Comparison of ENCODE assay signal across 1 cellular context in the genomic region with DNA sequence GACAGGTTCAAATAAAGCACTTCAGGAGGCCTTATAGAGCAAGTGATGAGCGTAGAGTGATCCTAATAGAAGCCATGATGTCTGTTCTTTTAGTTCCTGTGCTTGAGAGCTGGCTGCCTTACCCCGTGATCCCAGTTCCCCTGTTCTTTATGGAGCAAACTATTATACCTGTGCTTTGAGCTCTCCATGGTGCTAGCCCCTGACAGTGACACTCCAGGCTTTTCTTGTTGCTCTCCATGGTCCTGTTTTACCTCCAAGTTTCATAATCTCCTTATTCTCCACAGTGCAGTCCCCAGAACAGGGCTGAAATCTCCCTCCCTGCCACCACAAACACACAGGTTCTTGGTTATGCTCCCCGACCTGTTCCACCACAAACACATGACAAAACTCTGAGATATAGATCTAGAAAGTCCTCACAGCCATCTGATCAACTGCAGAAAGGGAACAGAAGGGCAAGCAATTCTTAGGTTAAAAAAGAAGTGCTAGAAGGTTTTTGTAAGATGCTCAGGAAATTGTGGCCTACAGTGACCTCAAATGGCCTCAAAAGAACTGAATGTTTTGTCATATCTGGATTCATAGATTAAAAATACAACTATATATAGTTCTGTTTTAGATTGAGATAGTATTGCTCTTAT.
A peak's percentile ranks its signal among the peaks of the same experiment; 100 is the strongest.
TF ChIP-seq lines count a peak whose summit lies in the region.

No MANE protein-coding gene starts in this region.

TF ChIP-seq in HepG2, 621 proteins besides CTCF, POLR2A, EP300 and RAD21 (continued from another document and continues in another):
- TF ChIP-seq, protein P1, sequence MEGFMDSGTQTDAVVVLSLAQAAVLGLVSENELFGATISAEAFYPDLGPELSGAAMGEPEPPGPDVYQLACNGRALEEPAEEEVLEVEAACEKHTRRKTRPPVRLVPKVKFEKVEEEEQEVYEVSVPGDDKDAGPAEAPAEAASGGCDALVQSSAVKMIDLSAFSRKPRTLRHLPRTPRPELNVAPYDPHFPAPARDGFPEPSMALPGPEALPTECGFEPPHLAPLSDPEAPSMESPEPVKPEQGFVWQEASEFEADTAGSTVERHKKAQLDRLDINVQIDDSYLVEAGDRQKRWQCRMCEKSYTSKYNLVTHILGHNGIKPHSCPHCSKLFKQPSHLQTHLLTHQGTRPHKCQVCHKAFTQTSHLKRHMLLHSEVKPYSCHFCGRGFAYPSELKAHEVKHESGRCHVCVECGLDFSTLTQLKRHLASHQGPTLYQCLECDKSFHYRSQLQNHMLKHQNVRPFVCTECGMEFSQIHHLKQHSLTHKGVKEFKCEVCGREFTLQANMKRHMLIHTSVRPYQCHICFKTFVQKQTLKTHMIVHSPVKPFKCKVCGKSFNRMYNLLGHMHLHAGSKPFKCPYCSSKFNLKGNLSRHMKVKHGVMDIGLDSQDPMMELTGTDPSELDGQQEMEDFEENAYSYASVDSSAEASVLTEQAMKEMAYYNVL (CRISPR knock-in tag; IDR thresholded peaks at IDR 0.05; ENCODE audit: borderline replicate concordance) = peak; percentile 55; the same call in 1 of the 2 replicates
- no peak for TF ChIP-seq NR2C2 (CRISPR knock-in tag; IDR thresholded peaks at IDR 0.05; ENCODE audit: borderline replicate concordance)
- TF ChIP-seq ZNF879 (CRISPR knock-in tag; IDR thresholded peaks at IDR 0.05) = peak; percentile 93; the same call in 1 of the 2 replicates
- no peak for TF ChIP-seq HDAC1 (CRISPR knock-in tag; IDR thresholded peaks at IDR 0.05)
- TF ChIP-seq SSRP1 (CRISPR knock-in tag; IDR thresholded peaks at IDR 0.05) = no peak
- peak; percentile 56; the same call in 1 of the 2 replicates for TF ChIP-seq ZNF225 (CRISPR knock-in tag; IDR thresholded peaks at IDR 0.05)
- TF ChIP-seq ZFP82 (CRISPR knock-in tag; IDR thresholded peaks at IDR 0.05; ENCODE audit: borderline replicate concordance) = peak; percentile 74; the same call in 1 of the 2 replicates
- TF ChIP-seq NR3C1 (CRISPR knock-in tag; IDR thresholded peaks at IDR 0.05) = no peak
- TF ChIP-seq PHF21A (CRISPR knock-in tag; IDR thresholded peaks at IDR 0.05) = no peak
- TF ChIP-seq ZNF720 (CRISPR knock-in tag; IDR thresholded peaks at IDR 0.05) = peak; percentile 96
- no peak for TF ChIP-seq POLR2AphosphoS2 (IDR thresholded peaks at IDR 0.05; ENCODE audit: low read depth, low read length)
- TF ChIP-seq ZFX (CRISPR knock-in tag; IDR thresholded peaks at IDR 0.05; ENCODE audit: low read depth) = no peak
- 0 out of 2 replicates have a peak, but pooled peaks have one; percentile 65 for TF ChIP-seq ZNF235 (CRISPR knock-in tag; IDR thresholded peaks at IDR 0.05; ENCODE audit: borderline replicate concordance)
- peak; percentile 54 for TF ChIP-seq ZFY (CRISPR knock-in tag; IDR thresholded peaks at IDR 0.05)
- TF ChIP-seq ZBTB21 (CRISPR knock-in tag; IDR thresholded peaks at IDR 0.05) = peak; percentile 87; the same call in 1 of the 2 replicates
- TF ChIP-seq MLLT10 (CRISPR knock-in tag; IDR thresholded peaks at IDR 0.05) = no peak
- no peak for TF ChIP-seq NFIB (CRISPR knock-in tag; IDR thresholded peaks at IDR 0.05; ENCODE audit: borderline replicate concordance)
- peak; percentile 98 for TF ChIP-seq ZNF607 (CRISPR knock-in tag; IDR thresholded peaks at IDR 0.05; ENCODE audit: borderline replicate concordance)
- TF ChIP-seq, protein P2, sequence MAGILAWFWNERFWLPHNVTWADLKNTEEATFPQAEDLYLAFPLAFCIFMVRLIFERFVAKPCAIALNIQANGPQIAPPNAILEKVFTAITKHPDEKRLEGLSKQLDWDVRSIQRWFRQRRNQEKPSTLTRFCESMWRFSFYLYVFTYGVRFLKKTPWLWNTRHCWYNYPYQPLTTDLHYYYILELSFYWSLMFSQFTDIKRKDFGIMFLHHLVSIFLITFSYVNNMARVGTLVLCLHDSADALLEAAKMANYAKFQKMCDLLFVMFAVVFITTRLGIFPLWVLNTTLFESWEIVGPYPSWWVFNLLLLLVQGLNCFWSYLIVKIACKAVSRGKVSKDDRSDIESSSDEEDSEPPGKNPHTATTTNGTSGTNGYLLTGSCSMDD (CRISPR knock-in tag; IDR thresholded peaks at IDR 0.05) = peak; percentile 90; the same call in 1 of the 2 replicates
- TF ChIP-seq, protein P3, sequence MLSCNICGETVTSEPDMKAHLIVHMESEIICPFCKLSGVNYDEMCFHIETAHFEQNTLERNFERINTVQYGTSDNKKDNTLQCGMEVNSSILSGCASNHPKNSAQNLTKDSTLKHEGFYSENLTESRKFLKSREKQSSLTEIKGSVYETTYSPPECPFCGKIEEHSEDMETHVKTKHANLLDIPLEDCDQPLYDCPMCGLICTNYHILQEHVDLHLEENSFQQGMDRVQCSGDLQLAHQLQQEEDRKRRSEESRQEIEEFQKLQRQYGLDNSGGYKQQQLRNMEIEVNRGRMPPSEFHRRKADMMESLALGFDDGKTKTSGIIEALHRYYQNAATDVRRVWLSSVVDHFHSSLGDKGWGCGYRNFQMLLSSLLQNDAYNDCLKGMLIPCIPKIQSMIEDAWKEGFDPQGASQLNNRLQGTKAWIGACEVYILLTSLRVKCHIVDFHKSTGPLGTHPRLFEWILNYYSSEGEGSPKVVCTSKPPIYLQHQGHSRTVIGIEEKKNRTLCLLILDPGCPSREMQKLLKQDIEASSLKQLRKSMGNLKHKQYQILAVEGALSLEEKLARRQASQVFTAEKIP (CRISPR knock-in tag; IDR thresholded peaks at IDR 0.05; ENCODE audit: borderline replicate concordance) = no peak
- TF ChIP-seq RCOR2 (CRISPR knock-in tag; IDR thresholded peaks at IDR 0.05) = 0 out of 2 replicates have a peak, but pooled peaks have one; percentile 52
- TF ChIP-seq ZNF251 (CRISPR knock-in tag; IDR thresholded peaks at IDR 0.05) = 0 out of 2 replicates have a peak, but pooled peaks have one; percentile 76
- TF ChIP-seq MYC (CRISPR knock-in tag; IDR thresholded peaks at IDR 0.05; ENCODE audit: borderline replicate concordance) = peak; percentile 26; the same call in 1 of the 2 replicates
- TF ChIP-seq XBP1 (CRISPR knock-in tag; IDR thresholded peaks at IDR 0.05) = peak; percentile 97
- peak; percentile 96 for TF ChIP-seq ZNF766 (CRISPR knock-in tag; IDR thresholded peaks at IDR 0.05; ENCODE audit: borderline replicate concordance)
- TF ChIP-seq, protein P4, sequence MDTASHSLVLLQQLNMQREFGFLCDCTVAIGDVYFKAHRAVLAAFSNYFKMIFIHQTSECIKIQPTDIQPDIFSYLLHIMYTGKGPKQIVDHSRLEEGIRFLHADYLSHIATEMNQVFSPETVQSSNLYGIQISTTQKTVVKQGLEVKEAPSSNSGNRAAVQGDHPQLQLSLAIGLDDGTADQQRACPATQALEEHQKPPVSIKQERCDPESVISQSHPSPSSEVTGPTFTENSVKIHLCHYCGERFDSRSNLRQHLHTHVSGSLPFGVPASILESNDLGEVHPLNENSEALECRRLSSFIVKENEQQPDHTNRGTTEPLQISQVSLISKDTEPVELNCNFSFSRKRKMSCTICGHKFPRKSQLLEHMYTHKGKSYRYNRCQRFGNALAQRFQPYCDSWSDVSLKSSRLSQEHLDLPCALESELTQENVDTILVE (CRISPR knock-in tag; IDR thresholded peaks at IDR 0.05) = peak; percentile 99
- peak; percentile 88; the same call in 1 of the 2 replicates for TF ChIP-seq ZNF17 (CRISPR knock-in tag; IDR thresholded peaks at IDR 0.05)
- TF ChIP-seq, protein P5, sequence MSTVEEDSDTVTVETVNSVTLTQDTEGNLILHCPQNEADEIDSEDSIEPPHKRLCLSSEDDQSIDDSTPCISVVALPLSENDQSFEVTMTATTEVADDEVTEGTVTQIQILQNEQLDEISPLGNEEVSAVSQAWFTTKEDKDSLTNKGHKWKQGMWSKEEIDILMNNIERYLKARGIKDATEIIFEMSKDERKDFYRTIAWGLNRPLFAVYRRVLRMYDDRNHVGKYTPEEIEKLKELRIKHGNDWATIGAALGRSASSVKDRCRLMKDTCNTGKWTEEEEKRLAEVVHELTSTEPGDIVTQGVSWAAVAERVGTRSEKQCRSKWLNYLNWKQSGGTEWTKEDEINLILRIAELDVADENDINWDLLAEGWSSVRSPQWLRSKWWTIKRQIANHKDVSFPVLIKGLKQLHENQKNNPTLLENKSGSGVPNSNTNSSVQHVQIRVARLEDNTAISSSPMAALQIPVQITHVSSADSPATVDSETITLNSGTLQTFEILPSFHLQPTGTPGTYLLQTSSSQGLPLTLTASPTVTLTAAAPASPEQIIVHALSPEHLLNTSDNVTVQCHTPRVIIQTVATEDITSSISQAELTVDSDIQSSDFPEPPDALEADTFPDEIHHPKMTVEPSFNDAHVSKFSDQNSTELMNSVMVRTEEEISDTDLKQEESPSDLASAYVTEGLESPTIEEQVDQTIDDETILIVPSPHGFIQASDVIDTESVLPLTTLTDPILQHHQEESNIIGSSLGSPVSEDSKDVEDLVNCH (CRISPR knock-in tag; IDR thresholded peaks at IDR 0.05) = no peak
- peak; percentile 94; the same call in 1 of the 2 replicates for TF ChIP-seq KLF15 (CRISPR knock-in tag; IDR thresholded peaks at IDR 0.05; ENCODE audit: borderline replicate concordance)
- TF ChIP-seq, protein P6, sequence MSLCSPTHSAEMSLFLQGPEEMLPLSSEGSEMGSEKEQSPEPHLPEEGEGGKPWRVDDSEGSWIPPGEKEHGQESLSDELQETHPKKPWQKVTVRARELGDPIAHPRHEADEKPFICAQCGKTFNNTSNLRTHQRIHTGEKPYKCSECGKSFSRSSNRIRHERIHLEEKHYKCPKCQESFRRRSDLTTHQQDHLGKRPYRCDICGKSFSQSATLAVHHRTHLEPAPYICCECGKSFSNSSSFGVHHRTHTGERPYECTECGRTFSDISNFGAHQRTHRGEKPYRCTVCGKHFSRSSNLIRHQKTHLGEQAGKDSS (CRISPR knock-in tag; IDR thresholded peaks at IDR 0.05; ENCODE audit: borderline replicate concordance, low read depth) = peak; percentile 46; the same call in 1 of the 2 replicates
- TF ChIP-seq MXD4 (CRISPR knock-in tag; IDR thresholded peaks at IDR 0.05) = peak; percentile 89; the same call in 1 of the 2 replicates
- peak; percentile 89; the same call in 1 of the 2 replicates for TF ChIP-seq MED13 (CRISPR knock-in tag; IDR thresholded peaks at IDR 0.05)
- TF ChIP-seq RBFOX2 (IDR thresholded peaks at IDR 0.05; ENCODE audit: low read depth, low read length) = no peak
- TF ChIP-seq, protein P7, sequence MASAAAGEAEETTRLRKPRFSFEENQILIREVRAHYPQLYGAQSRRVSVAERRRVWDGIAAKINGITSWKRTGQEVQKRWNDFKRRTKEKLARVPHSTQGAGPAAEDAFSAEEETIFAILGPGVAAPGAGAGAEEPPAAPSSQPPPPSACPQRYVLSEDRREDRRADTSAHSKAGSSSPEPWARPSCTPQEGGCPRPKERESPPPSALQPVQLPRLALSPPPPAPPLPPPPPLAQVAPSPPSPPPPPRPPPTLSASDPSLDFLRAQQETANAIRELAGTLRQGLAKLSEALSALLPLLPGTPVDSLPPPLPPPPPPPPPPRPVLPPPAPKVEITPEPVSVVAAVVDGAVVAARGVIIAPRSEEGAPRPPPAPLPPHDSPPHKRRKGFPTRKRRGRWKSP (CRISPR knock-in tag; IDR thresholded peaks at IDR 0.05) = peak; percentile 65
- TF ChIP-seq FOSL1 (CRISPR knock-in tag; IDR thresholded peaks at IDR 0.05; ENCODE audit: borderline replicate concordance) = peak; percentile 82
- TF ChIP-seq, protein P8, sequence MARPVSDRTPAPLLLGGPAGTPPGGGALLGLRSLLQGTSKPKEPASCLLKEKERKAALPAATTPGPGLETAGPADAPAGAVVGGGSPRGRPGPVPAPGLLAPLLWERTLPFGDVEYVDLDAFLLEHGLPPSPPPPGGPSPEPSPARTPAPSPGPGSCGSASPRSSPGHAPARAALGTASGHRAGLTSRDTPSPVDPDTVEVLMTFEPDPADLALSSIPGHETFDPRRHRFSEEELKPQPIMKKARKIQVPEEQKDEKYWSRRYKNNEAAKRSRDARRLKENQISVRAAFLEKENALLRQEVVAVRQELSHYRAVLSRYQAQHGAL (CRISPR knock-in tag; IDR thresholded peaks at IDR 0.05; ENCODE audit: not compliant biosample characterization) = peak; percentile 85
- no peak for TF ChIP-seq U2AF2 (IDR thresholded peaks at IDR 0.05; ENCODE audit: low read depth, low read length)
- TF ChIP-seq KLF11 (CRISPR knock-in tag; IDR thresholded peaks at IDR 0.05) = peak; percentile 100
- peak; percentile 41; the same call in 1 of the 2 replicates for TF ChIP-seq ELF1 (CRISPR knock-in tag; IDR thresholded peaks at IDR 0.05)
- TF ChIP-seq ERF (CRISPR knock-in tag; IDR thresholded peaks at IDR 0.05) = peak; percentile 99
- peak; percentile 42; the same call in 1 of the 2 replicates for TF ChIP-seq GABPB1 (CRISPR knock-in tag; IDR thresholded peaks at IDR 0.05)
- TF ChIP-seq FOXA3 (CRISPR knock-in tag; IDR thresholded peaks at IDR 0.05) = peak; percentile 51
- TF ChIP-seq DNMT1 (CRISPR knock-in tag; IDR thresholded peaks at IDR 0.05) = no peak
- TF ChIP-seq, protein P9, sequence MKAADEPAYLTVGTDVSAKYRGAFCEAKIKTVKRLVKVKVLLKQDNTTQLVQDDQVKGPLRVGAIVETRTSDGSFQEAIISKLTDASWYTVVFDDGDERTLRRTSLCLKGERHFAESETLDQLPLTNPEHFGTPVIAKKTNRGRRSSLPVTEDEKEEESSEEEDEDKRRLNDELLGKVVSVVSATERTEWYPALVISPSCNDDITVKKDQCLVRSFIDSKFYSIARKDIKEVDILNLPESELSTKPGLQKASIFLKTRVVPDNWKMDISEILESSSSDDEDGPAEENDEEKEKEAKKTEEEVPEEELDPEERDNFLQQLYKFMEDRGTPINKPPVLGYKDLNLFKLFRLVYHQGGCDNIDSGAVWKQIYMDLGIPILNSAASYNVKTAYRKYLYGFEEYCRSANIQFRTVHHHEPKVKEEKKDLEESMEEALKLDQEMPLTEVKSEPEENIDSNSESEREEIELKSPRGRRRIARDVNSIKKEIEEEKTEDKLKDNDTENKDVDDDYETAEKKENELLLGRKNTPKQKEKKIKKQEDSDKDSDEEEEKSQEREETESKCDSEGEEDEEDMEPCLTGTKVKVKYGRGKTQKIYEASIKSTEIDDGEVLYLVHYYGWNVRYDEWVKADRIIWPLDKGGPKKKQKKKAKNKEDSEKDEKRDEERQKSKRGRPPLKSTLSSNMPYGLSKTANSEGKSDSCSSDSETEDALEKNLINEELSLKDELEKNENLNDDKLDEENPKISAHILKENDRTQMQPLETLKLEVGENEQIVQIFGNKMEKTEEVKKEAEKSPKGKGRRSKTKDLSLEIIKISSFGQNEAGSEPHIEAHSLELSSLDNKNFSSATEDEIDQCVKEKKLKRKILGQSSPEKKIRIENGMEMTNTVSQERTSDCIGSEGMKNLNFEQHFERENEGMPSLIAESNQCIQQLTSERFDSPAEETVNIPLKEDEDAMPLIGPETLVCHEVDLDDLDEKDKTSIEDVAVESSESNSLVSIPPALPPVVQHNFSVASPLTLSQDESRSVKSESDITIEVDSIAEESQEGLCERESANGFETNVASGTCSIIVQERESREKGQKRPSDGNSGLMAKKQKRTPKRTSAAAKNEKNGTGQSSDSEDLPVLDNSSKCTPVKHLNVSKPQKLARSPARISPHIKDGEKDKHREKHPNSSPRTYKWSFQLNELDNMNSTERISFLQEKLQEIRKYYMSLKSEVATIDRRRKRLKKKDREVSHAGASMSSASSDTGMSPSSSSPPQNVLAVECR (CRISPR knock-in tag; IDR thresholded peaks at IDR 0.05; ENCODE audit: borderline replicate concordance) = peak; percentile 54; the same call in 1 of the 2 replicates
- peak; percentile 69 for TF ChIP-seq GATAD2A (CRISPR knock-in tag; IDR thresholded peaks at IDR 0.05)
- TF ChIP-seq HOXD1 (CRISPR knock-in tag; IDR thresholded peaks at IDR 0.05) = peak; percentile 82
- TF ChIP-seq ZNF709 (CRISPR knock-in tag; IDR thresholded peaks at IDR 0.05) = peak; percentile 78; the same call in 1 of the 2 replicates
